In the genomic region with DNA sequence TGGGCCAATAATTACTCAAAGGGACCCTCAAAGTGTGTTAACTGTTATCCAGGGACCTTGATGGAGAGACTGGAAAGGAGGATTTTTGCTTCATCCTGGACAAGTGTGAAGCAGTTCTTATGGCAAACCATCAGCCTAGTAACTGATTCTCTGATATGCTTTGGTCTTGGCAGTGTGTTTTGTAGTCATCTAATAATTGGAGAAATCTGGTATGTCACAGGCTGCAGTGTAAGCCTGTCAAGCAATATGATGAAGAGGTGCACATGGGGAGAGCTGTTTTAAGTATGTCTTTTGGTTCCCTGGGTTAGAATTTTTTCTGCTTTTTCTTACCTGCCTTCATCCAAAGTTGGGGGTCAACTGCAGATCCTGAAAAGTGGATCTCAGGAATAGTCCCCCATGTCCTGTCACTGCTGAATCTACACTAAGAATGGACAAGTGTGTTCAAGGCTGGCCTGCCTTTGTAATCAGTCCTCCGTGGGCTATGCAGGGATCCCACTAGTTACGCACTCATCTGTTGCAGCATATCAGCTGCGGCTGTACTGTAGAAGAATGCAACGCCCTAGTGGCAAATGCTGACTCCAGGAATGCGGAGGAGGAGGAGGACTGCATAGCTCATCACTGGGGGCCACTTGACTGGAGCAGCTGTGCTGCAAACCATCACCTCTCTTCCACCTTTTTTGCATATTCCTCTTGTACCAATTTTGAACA, we compare ENCODE assay signal across 8 cellular contexts.
DNase-seq lines count a peak whose midpoint lies in the region; ATAC-seq and TF ChIP-seq lines count a peak whose summit lies in the region.

No MANE protein-coding gene starts in this region.

- H3K36me3 Mint-ChIP-seq in stimulated activated naive B cell treated with anti-CD40 and anti-IgM and Interleukin-4, amounts not matched to agents 10 μg/mL and 1 μg/mL and 100 μg/mL, for 72 hours, result peaks cover 0 to 4% of the 10 kb centered on the region in 2 donors

- TF ChIP-seq CTCF in AG09319 (IDR thresholded peaks at IDR 0.05; ENCODE audit: low read depth, low read length), result no peak; the same call in 1 of the 2 replicates
- TF ChIP-seq CTCF in foreskin fibroblast (IDR thresholded peaks at IDR 0.05; ENCODE audit: low read depth, low read length), result no peak

- no peaks in the 10 kb centered on the region for H3K9me3 ChIP-seq in HUES6 (ENCODE audit: control insufficient read depth, insufficient read depth, low read depth, low read length)

- intact Hi-C loops in posterior cingulate gyrus (cut with DNase I), result loop anchor here (5.0 kb wide), 1 partner anchor 52 kb away; a partner anchor contains a TSS

- no peaks in the 10 kb centered on the region for H3K27me3 ChIP-seq in HUES6 (ENCODE audit: control insufficient read depth, insufficient read depth, low read length)

- H3K4me3 ChIP-seq in HUES6 (ENCODE audit: low read depth, low read length) (peak overlapping the region; percentile 79), foreskin fibroblast (ENCODE audit: low read depth in 1 of 2, low read length in 2 of 2) (peak overlapping the region; percentile 65 to 97)

- DNase-seq in AG09319 (ENCODE audit: extremely low read depth, low read depth) (peak; percentile 60), foreskin fibroblast (peak; percentile 87 to 93), posterior cingulate gyrus (peak in 7 of 10 donors; percentile 20 to 88 (median 32))
- DNase-seq in activated T-cell treated with anti-CD3 and anti-CD28 coated beads, Interleukin-2, amount 50 U/mL, for 1 hour, result peak; percentile 31
- no peak for DNase-seq in stimulated activated naive B cell treated with anti-CD40 and anti-IgM and Interleukin-4, amounts not matched to agents 10 μg/mL and 1 μg/mL and 100 μg/mL, for 72 hours

- H3K27ac ChIP-seq in HUES6 (ENCODE audit: low read depth, low read length), result peak overlapping the region; percentile 59; the same call in 1 of the 2 replicates

- H3K9me3 Mint-ChIP-seq in stimulated activated naive B cell treated with anti-CD40 and anti-IgM and Interleukin-4, amounts not matched to agents 10 μg/mL and 1 μg/mL and 100 μg/mL, for 72 hours, result no peaks in the 10 kb centered on the region

- H3K27ac Mint-ChIP-seq in stimulated activated naive B cell treated with anti-CD40 and anti-IgM and Interleukin-4, amounts not matched to agents 10 μg/mL and 1 μg/mL and 100 μg/mL, for 72 hours, result no peak overlapping the region

- H3K4me1 ChIP-seq in HUES6 (ENCODE audit: control insufficient read depth, insufficient read depth, low read length), result peaks cover 66% of the 10 kb centered on the region

- H3K4me3 Mint-ChIP-seq in stimulated activated naive B cell treated with anti-CD40 and anti-IgM and Interleukin-4, amounts not matched to agents 10 μg/mL and 1 μg/mL and 100 μg/mL, for 72 hours, result no peak overlapping the region

- peaks cover 22 to 39% of the 10 kb centered on the region in 2 donors for H3K4me1 Mint-ChIP-seq in stimulated activated naive B cell treated with anti-CD40 and anti-IgM and Interleukin-4, amounts not matched to agents 10 μg/mL and 1 μg/mL and 100 μg/mL, for 72 hours

- H3K27me3 Mint-ChIP-seq in stimulated activated naive B cell treated with anti-CD40 and anti-IgM and Interleukin-4, amounts not matched to agents 10 μg/mL and 1 μg/mL and 100 μg/mL, for 72 hours, result no peaks in the 10 kb centered on the region

- ATAC-seq in stimulated activated naive B cell treated with anti-CD40 and anti-IgM and Interleukin-4, amounts not matched to agents 10 μg/mL and 1 μg/mL and 100 μg/mL, for 72 hours (replicated peaks), result no peak
- no peak for ATAC-seq in HG02885 (IDR thresholded peaks at IDR 0.05; ENCODE audit: poor library complexity, unreplicated experiment)
- ATAC-seq in GM21528 (IDR thresholded peaks at IDR 0.05; ENCODE audit: low FRiP score, unreplicated experiment), result no peak

- H3K9ac ChIP-seq in HUES6 (ENCODE audit: low read length), result peak overlapping the region; percentile 61

- no peaks in the 10 kb centered on the region for H3K36me3 ChIP-seq in HUES6 (ENCODE audit: control insufficient read depth, insufficient read depth, low read length)
